In the genomic region with DNA sequence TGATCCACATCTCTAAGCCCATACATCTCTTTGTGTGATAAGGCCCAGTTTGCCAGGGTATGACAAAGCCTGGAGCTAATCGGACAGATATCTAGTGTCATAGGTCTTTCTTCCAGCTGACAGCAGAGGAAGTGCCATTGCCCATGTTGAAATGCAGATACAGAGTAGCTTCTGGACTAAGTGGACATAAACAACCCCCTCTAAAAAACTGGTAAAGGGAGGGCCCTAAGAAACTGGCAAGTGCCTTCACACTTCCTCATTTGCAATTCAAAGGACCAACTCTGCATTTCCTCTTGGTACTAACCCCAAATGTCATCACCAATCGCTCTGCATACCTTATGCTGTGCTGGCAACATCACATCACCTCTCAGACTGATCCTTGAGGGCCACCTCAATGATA, we compare ENCODE assay signal across 9 cellular contexts. TPM values are rescaled to one million over a fixed set of nuclear protein-coding genes. Genes with fewer than 3 reads are reported as not detected.
DNase-seq lines count a peak whose midpoint lies in the region; ATAC-seq and TF ChIP-seq lines count a peak whose summit lies in the region.
"Had no signal": no experiment of that assay in that cellular context is flagged by ENCODE, and none has a peak within 500 bp of the region (broad histone marks: within the 10 kb centered on the region; RNA-seq: fewer than 3 reads in every experiment).

No MANE protein-coding gene starts in this region.

- H3K79me2 ChIP-seq in OCI-LY3 (ENCODE audit: low read length): no peaks in the 10 kb centered on the region

- H3K27ac ChIP-seq in OCI-LY3 (ENCODE audit: low read length) (no peak overlapping the region), adrenal gland (no peak overlapping the region)

- H4K20me1 ChIP-seq in OCI-LY3 (ENCODE audit: insufficient read depth, low read length): no peaks in the 10 kb centered on the region

- TF ChIP-seq CTCF in OCI-LY3 (IDR thresholded peaks at IDR 0.05; ENCODE audit: low read depth, low read length): no peak
- no peak for TF ChIP-seq CTCF in adrenal gland (IDR thresholded peaks at IDR 0.05)

- H3K9me3 Mint-ChIP-seq in natural killer cell treated with Interleukin-12 subunit alpha and Interleukin-12 subunit beta and Interleukin-15 and Interleukin-18, amount 100 ng/mL, for 72 hours: no peaks in the 10 kb centered on the region

- H3K27me3 ChIP-seq in OCI-LY3 (ENCODE audit: low read depth, low read length) (no peaks in the 10 kb centered on the region), adrenal gland (peaks cover 7% of the 10 kb centered on the region)

- ATAC-seq in GM18907 (IDR thresholded peaks at IDR 0.05; ENCODE audit: unreplicated experiment): peak; percentile 87
- peak; percentile 64 for ATAC-seq in HG02885 (IDR thresholded peaks at IDR 0.05; ENCODE audit: poor library complexity, unreplicated experiment)
- ATAC-seq in natural killer cell treated with Interleukin-12 subunit alpha and Interleukin-12 subunit beta and Interleukin-15 and Interleukin-18, amount 100 ng/mL, for 72 hours: peak in 1 of 2 donors; percentile 44

- H3K4me3 Mint-ChIP-seq in natural killer cell treated with Interleukin-12 subunit alpha and Interleukin-12 subunit beta and Interleukin-15 and Interleukin-18, amount 100 ng/mL, for 72 hours: peak overlapping the region; percentile 30

- H3K4me3 ChIP-seq in OCI-LY3 (ENCODE audit: low read length): no peak overlapping the region
- no peak overlapping the region for H3K4me3 ChIP-seq in adrenal gland

- H3K4me2 ChIP-seq in OCI-LY3 (ENCODE audit: low read length): peak overlapping the region; percentile 36

- peaks cover 19 to 28% of the 10 kb centered on the region in 2 donors for H3K4me1 Mint-ChIP-seq in natural killer cell treated with Interleukin-12 subunit alpha and Interleukin-12 subunit beta and Interleukin-15 and Interleukin-18, amount 100 ng/mL, for 72 hours (ENCODE audit: low read depth in 2 of 2)

- H3K4me1 ChIP-seq in OCI-LY3 (ENCODE audit: low read length): peaks cover 15% of the 10 kb centered on the region
- no peaks in the 10 kb centered on the region for H3K4me1 ChIP-seq in adrenal gland (replicated peaks in 1 of 2)

- H2AFZ ChIP-seq in OCI-LY3 (ENCODE audit: low read depth, low read length): no peak overlapping the region

- H3K27ac Mint-ChIP-seq in natural killer cell treated with Interleukin-12 subunit alpha and Interleukin-12 subunit beta and Interleukin-15 and Interleukin-18, amount 100 ng/mL, for 72 hours: peak overlapping the region; percentile 59 to 64

- in situ Hi-C loops in ACHN (cut with HindIII; ENCODE audit: low pct_ligation_motif_present, low pct_unique_long_range_greater_than_20kb, low sequenced_read_pairs): no loop called here

- 31 to 67% (median 50%) methylated on average over 1 to 2 of the region's 2 CpGs for WGBS in adrenal gland, 4 donors

- H3K36me3 ChIP-seq in OCI-LY3 (replicated peaks; ENCODE audit: low read depth, low read length): no peaks in the 10 kb centered on the region
- no peaks in the 10 kb centered on the region for H3K36me3 ChIP-seq in adrenal gland (replicated peaks in 1 of 2)

- TF ChIP-seq POLR2A in adrenal gland (IDR thresholded peaks at IDR 0.05): no peak

- H3K9ac ChIP-seq in OCI-LY3 (ENCODE audit: low read length): no peak overlapping the region

- no peak for DNase-seq in natural killer cell treated with Interleukin-12 subunit alpha and Interleukin-12 subunit beta and Interleukin-15 and Interleukin-18, amount 100 ng/mL, for 72 hours (ENCODE audit: low spot score)
- DNase-seq in NCI-H2081 (lab: John Stamatoyannopoulos, UW) (no peak), ACHN (no peak), adrenal gland (no peak)
- DNase-seq in stimulated activated CD4-positive, alpha-beta T cell treated with anti-CD3 and anti-CD28 coated beads, Interleukin-4, amount 100 ng/mL, for 1 hour: no peak
- DNase-seq: cortex of kidney had no signal

- intact Hi-C loops in adrenal gland (cut with DNase I): loop anchor here in 1 of 2 donors (10.0 kb wide), 1 partner anchor 105 kb away; no protein-coding TSS in a partner anchor

- H3K27me3 Mint-ChIP-seq in natural killer cell treated with Interleukin-12 subunit alpha and Interleukin-12 subunit beta and Interleukin-15 and Interleukin-18, amount 100 ng/mL, for 72 hours: no peaks in the 10 kb centered on the region

- no peaks in the 10 kb centered on the region for H3K9me3 ChIP-seq in OCI-LY3 (ENCODE audit: insufficient read depth, low read length)
- H3K9me3 ChIP-seq in adrenal gland (replicated peaks in 1 of 3): no peaks in the 10 kb centered on the region

- no peaks in the 10 kb centered on the region for H3K36me3 Mint-ChIP-seq in natural killer cell treated with Interleukin-12 subunit alpha and Interleukin-12 subunit beta and Interleukin-15 and Interleukin-18, amount 100 ng/mL, for 72 hours

RNA-seq across cellular contexts. Expression of a gene that starts 20.8 kb away (rescaled TPM):
- 10 to 100 TPM; 45.8 to 50.2 TPM for total RNA-seq in natural killer cell treated with Interleukin-12 subunit alpha and Interleukin-12 subunit beta and Interleukin-15 and Interleukin-18, amount 100 ng/mL, for 72 hours
- total RNA-seq in adrenal gland: 10 to 100 TPM; 23.6 to 37.9 (median 26.8) TPM
- 10 to 100 TPM in 2 of 3 donors, 1 to 10 TPM in 1; 9.1 to 26.1 (median 12.3) TPM for polyA plus RNA-seq in adrenal gland
